ENCODE assay signal across 9 cellular contexts in genomic region chr4:40763228-40763716, GRCh38. TPM values are rescaled to one million over a fixed set of nuclear protein-coding genes. Genes with fewer than 3 reads are reported as not detected.
DNase-seq lines count a peak whose midpoint lies in the region; ATAC-seq and TF ChIP-seq lines count a peak whose summit lies in the region.
"Had no signal": no experiment of that assay in that cellular context is flagged by ENCODE, and none has a peak within 500 bp of the region (broad histone marks: within the 10 kb centered on the region; RNA-seq: fewer than 3 reads in every experiment).

No MANE protein-coding gene starts in this region.

- POLR2A ChIA-PET in HCT116 (lab: Charles Lee): no interaction called here

- no peak for TF ChIP-seq POLR2A in HCT116 (IDR thresholded peaks at IDR 0.05; ENCODE audit: borderline replicate concordance, extremely low read depth, insufficient read depth, insufficient read length)
- TF ChIP-seq POLR2A in body of pancreas (IDR thresholded peaks at IDR 0.05): no peak
- no peak for TF ChIP-seq POLR2A in right lobe of liver (IDR thresholded peaks at IDR 0.05)

- H3K9ac ChIP-seq in HCT116 (ENCODE audit: low read length): no peak overlapping the region

- no TSS peak for BruUV-seq in HCT116 (replicated peaks; lab: Mats Ljungman, UMichigan)

- DNase-seq in HCT116 (ENCODE audit: low read depth, low spot score): peak; percentile 15
- DNase-seq in MV-4-11 (lab: John Stamatoyannopoulos, UW): peak; percentile 96
- peak; percentile 77 for DNase-seq in fibroblast of peridontal ligament (ENCODE audit: extremely low read depth)
- no peak for DNase-seq in islet precursor cell
- no peak for DNase-seq in NCI-H345 (lab: John Stamatoyannopoulos, UW)
- no peak for DNase-seq in body of pancreas
- DNase-seq in right lobe of liver: no peak

- no peak for TF ChIP-seq RAD21 in HCT116 (IDR thresholded peaks at IDR 0.05; ENCODE audit: low read depth)

- H3K4me2 ChIP-seq in HCT116 (ENCODE audit: low read length): no peak overlapping the region

- no peak overlapping the region for H2AFZ ChIP-seq in HCT116 (ENCODE audit: low read depth, low read length, poor library complexity, severe bottlenecking)

- no peaks in the 10 kb centered on the region for H4K20me1 ChIP-seq in HCT116 (ENCODE audit: insufficient read depth)

- TF ChIP-seq CTCF in HCT116 (IDR thresholded peaks at IDR 0.05 in 2 of 3, conservative IDR thresholded peaks at IDR 0.05 in 1 of 3; ENCODE audit: borderline replicate concordance in 1 of 3, insufficient read depth in 1 of 3, low read depth in 2 of 3, low read length in 2 of 3) (no peak), body of pancreas (IDR thresholded peaks at IDR 0.05) (no peak), right lobe of liver (IDR thresholded peaks at IDR 0.05) (no peak)

- peak; percentile 98 for ATAC-seq in GM18520 (IDR thresholded peaks at IDR 0.05; ENCODE audit: unreplicated experiment)
- no peak for ATAC-seq in HCT116
- ATAC-seq in body of pancreas: no peak
- no peak for ATAC-seq in right lobe of liver

- H3K4me1 ChIP-seq in HCT116 (ENCODE audit: control insufficient read depth in 1 of 2, insufficient read depth in 2 of 2, low read length in 2 of 2): no peaks in the 10 kb centered on the region
- H3K4me1 ChIP-seq in body of pancreas: no peaks in the 10 kb centered on the region
- no peaks in the 10 kb centered on the region for H3K4me1 ChIP-seq in right lobe of liver

- 82 to 96% methylated on average over 3 of the region's 3 CpGs for WGBS in body of pancreas, 2 donors
- WGBS in right lobe of liver (ENCODE audit: insufficient coverage, low coverage, low lambda C conversion rate, missing lambda C conversion rate): 61% methylated on average over 3 of the region's 3 CpGs

- H3K4me3 ChIP-seq in HCT116 (replicated peaks in 1 of 2; ENCODE audit: low read depth in 1 of 2, low read length in 2 of 2): no peak overlapping the region
- no peak overlapping the region for H3K4me3 ChIP-seq in body of pancreas
- no peak overlapping the region for H3K4me3 ChIP-seq in right lobe of liver
- H3K4me3 ChIP-seq: lung had no signal

- intact Hi-C loops in HCT116 (cut with micrococcal nuclease): no loop called here
- intact Hi-C loops in body of pancreas (cut with DNase I): no loop called here
- intact Hi-C loops in right lobe of liver (cut with DNase I): no loop called here

- no peaks in the 10 kb centered on the region for H3K9me2 ChIP-seq in HCT116 (ENCODE audit: insufficient read depth)

- H3K36me3 ChIP-seq in HCT116 (ENCODE audit: control insufficient read depth in 1 of 2, insufficient read depth in 2 of 2, low read length in 2 of 2): no peaks in the 10 kb centered on the region
- no peaks in the 10 kb centered on the region for H3K36me3 ChIP-seq in body of pancreas (replicated peaks in 1 of 2; ENCODE audit: insufficient read depth in 1 of 2, low read depth in 2 of 2)
- no peaks in the 10 kb centered on the region for H3K36me3 ChIP-seq in right lobe of liver

- CTCF ChIA-PET in HCT116 (lab: Charles Lee): no interaction called here

- H3K27ac ChIP-seq in HCT116 (ENCODE audit: low read depth, low read length): no peak overlapping the region
- H3K27ac ChIP-seq in body of pancreas: no peak overlapping the region
- no peak overlapping the region for H3K27ac ChIP-seq in right lobe of liver

- no peaks in the 10 kb centered on the region for H3K79me2 ChIP-seq in HCT116 (ENCODE audit: insufficient read depth, low read length)

- H3K9me3 ChIP-seq in HCT116 (ENCODE audit: control insufficient read depth in 1 of 2, insufficient read depth in 1 of 2, low read depth in 1 of 2, low read length in 2 of 2) (no peaks in the 10 kb centered on the region), body of pancreas (no peaks in the 10 kb centered on the region), right lobe of liver (no peaks in the 10 kb centered on the region)

- RAD21 ChIA-PET in HCT116 (lab: Charles Lee; ENCODE audit: low non-redundant PET in 1 of 2, low total read pairs in 2 of 2, uncharacterized antibody in 2 of 2, unreplicated experiment in 2 of 2): no interaction called here

- H3K27me3 ChIP-seq in HCT116 (ENCODE audit: insufficient read depth, low read length) (no peaks in the 10 kb centered on the region), body of pancreas (no peaks in the 10 kb centered on the region), right lobe of liver (no peaks in the 10 kb centered on the region)

TF ChIP-seq in HCT116, 20 proteins besides CTCF, POLR2A, EP300 and RAD21:
- TF ChIP-seq CEBPB (IDR thresholded peaks at IDR 0.05; ENCODE audit: low read depth) (peak; percentile 71), EZH2phosphoT487 (IDR thresholded peaks at IDR 0.05; ENCODE audit: borderline replicate concordance) (no peak), JUND (IDR thresholded peaks at IDR 0.05) (no peak)

RNA-seq across cellular contexts. Expression of gene NSUN7, which starts 13.5 kb away (rescaled TPM):
- total RNA-seq in HCT116 (2021; ENCODE audit: unreplicated experiment) (0.07 TPM), body of pancreas (10 to 100 TPM; 14.3 to 35.3 TPM), right lobe of liver (under 1 TPM; 0.18 to 0.61 (median 0.36) TPM)
- polyA plus RNA-seq in HCT116 (2012): not detected in 2 replicates

Comparison
In these comparisons a context has a peak if more than half of its experiments do, and no peak if none do; other contexts are left out.
1. DNase-seq: peak in HCT116 (single experiment), MV-4-11 (single experiment) and fibroblast of peridontal ligament (single experiment); none in islet precursor cell (single experiment), NCI-H345 (single experiment), body of pancreas (0 of 4) and right lobe of liver (0 of 3).
2. RNA of gene NSUN7, which starts 13.5 kb away (total RNA-seq): 14.3 to 35.3 TPM in body of pancreas; 0.18 to 0.61 TPM in right lobe of liver and 0.07 TPM in HCT116 (single experiment); every median in the first group is over 4 times any median in the second.